Comparison of ENCODE assay signal across 6 cellular contexts in genomic region chr17:78185981-78186688, GRCh38.
DNase-seq lines count a peak whose midpoint lies in the region; ATAC-seq and TF ChIP-seq lines count a peak whose summit lies in the region.

No MANE protein-coding gene starts in this region.

- peak overlapping the region; percentile 48 for H3K4me3 ChIP-seq in HEK293 (ENCODE audit: low read depth, low read length)
- H3K4me3 ChIP-seq in iPS-11a (ENCODE audit: low read depth, low read length): peak overlapping the region; percentile 47

- H3K4me1 ChIP-seq in HEK293 (ENCODE audit: control insufficient read depth, insufficient read depth, low read length): peaks cover 2% of the 10 kb centered on the region

- POLR2A ChIA-PET in HEK293 (lab: Yijun Ruan, JAX): interaction anchor here (0.6 to 3.2 kb wide), 33 partner anchors 11 to 889 kb away, joined by 3 to 48 read pairs (median 6); partner anchors contain the start of genes BIRC5, ENGASE, SYNGR2 and TNRC6C

- CTCF ChIA-PET in HEK293 (lab: Yijun Ruan, JAX): interaction anchor here (0.6 to 7.8 kb wide), 23 partner anchors 11 to 1268 kb away, joined by 3 to 94 read pairs (median 4); no protein-coding TSS in a partner anchor

- no peak for ATAC-seq in GM19023 (IDR thresholded peaks at IDR 0.05; ENCODE audit: unreplicated experiment)

- H3K9me3 ChIP-seq in HEK293 (ENCODE audit: control insufficient read depth, insufficient read depth, low read depth, low read length): no peaks in the 10 kb centered on the region

- no peak overlapping the region for H3K27ac ChIP-seq in HEK293 (ENCODE audit: extremely low read depth, low read depth, low read length)

- no peak for TF ChIP-seq CTCF in HEK293 (tag by site-specific recombination; IDR thresholded peaks at IDR 0.05)

- H3K36me3 ChIP-seq in HEK293 (ENCODE audit: control insufficient read depth in 2 of 2, insufficient read depth in 1 of 2, low read length in 2 of 2): peaks cover 18 to 53% of the 10 kb centered on the region in 2 experiments; a peak in 2 of 3 replicates

- peak; percentile 49 for DNase-seq in SW480 (ENCODE audit: low spot score)
- DNase-seq in superior temporal gyrus (ENCODE audit: extremely low spot score): no peak
- no peak for DNase-seq in epidermal melanocyte (ENCODE audit: insufficient read length, low spot score)

TF ChIP-seq in HEK293, 187 proteins besides CTCF, POLR2A, EP300 and RAD21:
- TF ChIP-seq ZNF121 (tag by site-specific recombination; IDR thresholded peaks at IDR 0.05): peak; percentile 99
- TF ChIP-seq TSHZ1 (tag by site-specific recombination; IDR thresholded peaks at IDR 0.05; ENCODE audit: borderline replicate concordance): no peak
- TF ChIP-seq ZSCAN30 (tag by site-specific recombination; IDR thresholded peaks at IDR 0.05): no peak
TF ChIP-seq in HEK293: peak in this region for 1.
